9 cellular contexts compared by ENCODE assay signal in genomic region chr17:43517615-43518386, GRCh38. TPM values are rescaled to one million over a fixed set of nuclear protein-coding genes. Genes with fewer than 3 reads are reported as not detected.
A peak's percentile ranks its signal among the peaks of the same experiment; 100 is the strongest.
DNase-seq lines count a peak whose midpoint lies in the region; ATAC-seq and TF ChIP-seq lines count a peak whose summit lies in the region.
"Had no signal": no experiment of that assay in that cellular context is flagged by ENCODE, and none has a peak within 500 bp of the region (broad histone marks: within the 10 kb centered on the region; RNA-seq: fewer than 3 reads in every experiment).

No MANE protein-coding gene starts in this region.

- intact Hi-C loops in CD14-positive monocyte (cut with micrococcal nuclease) (no loop called here), PC-9 (cut with micrococcal nuclease; ENCODE audit: unreplicated experiment) (no loop called here)

- H3K27me3 Mint-ChIP-seq in CD14-positive monocyte (ENCODE audit: low read depth in 3 of 3) = peaks cover 0 to 1% (median 0%) of the 10 kb centered on the region in 3 donors

- no peak overlapping the region for H3K4me2 ChIP-seq in PC-9

- TF ChIP-seq CTCF in fibroblast of the aortic adventitia (IDR thresholded peaks at IDR 0.05; ENCODE audit: insufficient read depth, low read length) (no peak), CD14-positive monocyte (IDR thresholded peaks at IDR 0.05) (no peak), PC-9 (conservative IDR thresholded peaks at IDR 0.05) (no peak)

- no peaks in the 10 kb centered on the region for H3K27me3 ChIP-seq in PC-9 (ENCODE audit: insufficient read depth, low read depth)

- no peak overlapping the region for H3K4me3 Mint-ChIP-seq in CD14-positive monocyte

- CTCF ChIA-PET in PC-9 (lab: Charles Lee) = no interaction called here

- no peak overlapping the region for H3K4me3 ChIP-seq in fibroblast of the aortic adventitia (ENCODE audit: low read depth, low read length)
- H3K4me3 ChIP-seq in PC-9 = no peak overlapping the region

- no peaks in the 10 kb centered on the region for H3K9me2 ChIP-seq in PC-9 (ENCODE audit: insufficient read depth)

- H3K36me3 ChIP-seq in PC-9 (ENCODE audit: low read depth) = peaks cover 32% of the 10 kb centered on the region

- no TSS peak for BruUV-seq in PC-9 (replicated peaks; lab: Mats Ljungman, UMichigan)

- peak; percentile 10 for DNase-seq in ACHN
- peak; percentile 82 for DNase-seq in LHCN-M2 (ENCODE audit: low read depth)
- DNase-seq in fibroblast of the aortic adventitia (ENCODE audit: low read depth) = peak; percentile 72
- no peak for DNase-seq in CD14-positive monocyte (ENCODE audit: low spot score)
- no peak for DNase-seq in PC-9
- no peak for DNase-seq in activated CD4-positive, alpha-beta T cell treated with anti-CD3 and anti-CD28 coated beads for 4 hours
- DNase-seq: NCI-H1048 had no signal

- H3K4me1 ChIP-seq in PC-9 (replicated peaks; ENCODE audit: insufficient read depth) = no peaks in the 10 kb centered on the region

- no peaks in the 10 kb centered on the region for H3K79me2 ChIP-seq in PC-9 (ENCODE audit: low read depth)

- ATAC-seq in GM18907 (IDR thresholded peaks at IDR 0.05; ENCODE audit: unreplicated experiment) = peak; percentile 65
- ATAC-seq in GM18909 (IDR thresholded peaks at IDR 0.05; ENCODE audit: poor library complexity, unreplicated experiment) = no peak

- H3K4me1 Mint-ChIP-seq in CD14-positive monocyte = peaks cover 3% of the 10 kb centered on the region

- no peak overlapping the region for H2AFZ ChIP-seq in PC-9

- no peaks in the 10 kb centered on the region for H3K9me3 ChIP-seq in PC-9 (ENCODE audit: insufficient read depth, low read depth)

- POLR2A ChIA-PET in PC-9 (lab: Charles Lee; ENCODE audit: unreplicated experiment) = interaction anchor here (0.6 kb wide), 1 partner anchor 167 kb away, joined by 11 read pairs; no protein-coding TSS in a partner anchor

- peaks cover 14% of the 10 kb centered on the region; the same call in 1 of the 2 replicates for H3F3A ChIP-seq in PC-9 (ENCODE audit: insufficient read depth, low read depth)

- H3K27ac Mint-ChIP-seq in CD14-positive monocyte = peak overlapping the region in 1 of 7 donors; percentile 21

- peaks cover 7% of the 10 kb centered on the region; the same call in 1 of the 2 replicates for H4K20me1 ChIP-seq in PC-9 (ENCODE audit: insufficient read depth)

- no peaks in the 10 kb centered on the region for H3K9me3 Mint-ChIP-seq in CD14-positive monocyte

- in situ Hi-C loops in ACHN (cut with HindIII; ENCODE audit: low pct_ligation_motif_present, low pct_unique_long_range_greater_than_20kb, low sequenced_read_pairs) = no loop called here

- H3K27ac ChIP-seq in PC-9 = no peak overlapping the region

- H3K36me3 Mint-ChIP-seq in CD14-positive monocyte = peaks cover 86 to 90% of the 10 kb centered on the region in 2 donors

RNA-seq across cellular contexts. Expression of gene ETV4, which starts 28.3 kb away (rescaled TPM):
- total RNA-seq in LHCN-M2 (2014; rRNA removed) = 34.5 and 49.8 TPM in 2 replicates
- polyA plus RNA-seq in LHCN-M2 (2012) = 14.0 TPM
- 0.41 and 6.1 TPM in 2 replicates for total RNA-seq in fibroblast of the aortic adventitia (ENCODE audit: low replicate concordance)
- polyA plus RNA-seq in CD14-positive monocyte = not detected
- 61.9 and 84.2 TPM in 2 replicates for total RNA-seq in PC-9 (2021)

RNA-seq across cellular contexts. Expression of gene DHX8, which starts 34.0 kb away (rescaled TPM):
- total RNA-seq in LHCN-M2 (2014; rRNA removed) = 35.8 and 41.8 TPM in 2 replicates
- 27.6 TPM for polyA plus RNA-seq in LHCN-M2 (2012)
- total RNA-seq in fibroblast of the aortic adventitia (ENCODE audit: low replicate concordance) = 44.1 and 58.4 TPM in 2 replicates
- polyA plus RNA-seq in CD14-positive monocyte = 10 to 100 TPM; 21.8 to 35.6 TPM
- 42.4 and 55.4 TPM in 2 replicates for total RNA-seq in PC-9 (2021)

Comparison
In these comparisons a context has a peak if more than half of its experiments do, and no peak if none do; other contexts are left out.
1. DNase-seq: peak in ACHN (single experiment), LHCN-M2 (single experiment) and fibroblast of the aortic adventitia (single experiment); none in CD14-positive monocyte (single experiment), PC-9 (0 of 2) and activated CD4-positive, alpha-beta T cell treated with anti-CD3 and anti-CD28 coated beads for 4 hours (0 of 2).